1 cellular context compared by ENCODE assay signal in the genomic region with DNA sequence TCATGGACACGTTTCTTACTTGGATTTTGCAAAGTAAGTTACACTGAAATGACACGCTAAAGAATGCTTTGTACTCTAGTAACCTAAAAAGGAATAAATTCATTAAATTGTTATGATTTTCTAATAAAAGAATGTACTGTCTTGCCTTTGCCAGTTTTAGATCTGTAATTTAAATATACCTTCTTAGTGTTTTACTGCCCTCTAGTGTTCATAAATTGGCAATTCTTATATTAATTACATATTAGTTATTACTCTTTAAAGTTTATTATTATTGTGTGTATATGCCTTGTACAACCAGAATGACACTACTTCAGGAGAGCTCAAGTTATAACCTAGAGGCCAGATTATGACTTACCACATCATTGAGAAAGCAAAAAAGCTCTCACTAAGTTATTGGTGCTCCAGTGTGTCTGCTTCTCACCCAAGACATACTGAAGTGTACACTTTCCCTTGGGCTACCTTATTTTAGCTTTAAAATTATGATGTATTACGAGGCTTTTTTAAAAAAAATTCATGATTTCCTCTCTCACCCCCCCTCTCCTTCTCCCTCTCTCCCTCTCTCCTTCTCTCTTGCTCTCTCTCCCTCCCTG.
TF ChIP-seq lines count a peak whose summit lies in the region.

No MANE protein-coding gene starts in this region.

TF ChIP-seq in K562, 482 proteins besides CTCF, POLR2A, EP300 and RAD21 (continued from another document):
- TF ChIP-seq, protein P1, sequence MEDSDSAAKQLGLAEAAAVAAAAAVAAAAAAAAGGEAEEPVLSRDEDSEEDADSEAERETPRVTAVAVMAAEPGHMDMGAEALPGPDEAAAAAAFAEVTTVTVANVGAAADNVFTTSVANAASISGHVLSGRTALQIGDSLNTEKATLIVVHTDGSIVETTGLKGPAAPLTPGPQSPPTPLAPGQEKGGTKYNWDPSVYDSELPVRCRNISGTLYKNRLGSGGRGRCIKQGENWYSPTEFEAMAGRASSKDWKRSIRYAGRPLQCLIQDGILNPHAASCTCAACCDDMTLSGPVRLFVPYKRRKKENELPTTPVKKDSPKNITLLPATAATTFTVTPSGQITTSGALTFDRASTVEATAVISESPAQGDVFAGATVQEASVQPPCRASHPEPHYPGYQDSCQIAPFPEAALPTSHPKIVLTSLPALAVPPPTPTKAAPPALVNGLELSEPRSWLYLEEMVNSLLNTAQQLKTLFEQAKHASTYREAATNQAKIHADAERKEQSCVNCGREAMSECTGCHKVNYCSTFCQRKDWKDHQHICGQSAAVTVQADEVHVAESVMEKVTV (CRISPR knock-in tag; IDR thresholded peaks at IDR 0.05): peak; percentile 52; the same call in 1 of the 2 replicates
- TF ChIP-seq KDM2B (CRISPR knock-in tag; IDR thresholded peaks at IDR 0.05) (no peak), HDAC3 (IDR thresholded peaks at IDR 0.05; ENCODE audit: borderline replicate concordance, partially characterized antibody) (no peak)
- TF ChIP-seq, protein P2, sequence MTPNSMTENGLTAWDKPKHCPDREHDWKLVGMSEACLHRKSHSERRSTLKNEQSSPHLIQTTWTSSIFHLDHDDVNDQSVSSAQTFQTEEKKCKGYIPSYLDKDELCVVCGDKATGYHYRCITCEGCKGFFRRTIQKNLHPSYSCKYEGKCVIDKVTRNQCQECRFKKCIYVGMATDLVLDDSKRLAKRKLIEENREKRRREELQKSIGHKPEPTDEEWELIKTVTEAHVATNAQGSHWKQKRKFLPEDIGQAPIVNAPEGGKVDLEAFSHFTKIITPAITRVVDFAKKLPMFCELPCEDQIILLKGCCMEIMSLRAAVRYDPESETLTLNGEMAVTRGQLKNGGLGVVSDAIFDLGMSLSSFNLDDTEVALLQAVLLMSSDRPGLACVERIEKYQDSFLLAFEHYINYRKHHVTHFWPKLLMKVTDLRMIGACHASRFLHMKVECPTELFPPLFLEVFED (CRISPR knock-in tag; conservative IDR thresholded peaks at IDR 0.05): 0 out of 2 replicates have a peak, but pooled peaks have one; percentile 13
